1 cellular context compared by ENCODE assay signal in genomic region chr1:55277377-55278130, GRCh38.
TF ChIP-seq lines count a peak whose summit lies in the region.

No MANE protein-coding gene starts in this region.

TF ChIP-seq in K562, 482 proteins besides CTCF, POLR2A, EP300 and RAD21 (continued from another document and continues in another):
- TF ChIP-seq NRF1 (conservative IDR thresholded peaks at IDR 0.05 in 1 of 2, IDR thresholded peaks at IDR 0.05 in 1 of 2), result peak; percentile 39 to 56
- TF ChIP-seq U2AF2 (optimal IDR thresholded peaks at IDR 0.05; ENCODE audit: low read depth, low read length), result no peak
- TF ChIP-seq ETV1 (tag; conservative IDR thresholded peaks at IDR 0.05; ENCODE audit: low read depth), result no peak
- TF ChIP-seq ZNF668 (CRISPR knock-in tag; IDR thresholded peaks at IDR 0.05), result no peak
- TF ChIP-seq SREBF1 (IDR thresholded peaks at IDR 0.05; ENCODE audit: borderline replicate concordance, low read depth, low read length), result no peak
- no peak for TF ChIP-seq NR2C2 (CRISPR knock-in tag; IDR thresholded peaks at IDR 0.05)
- TF ChIP-seq NR2C2 (tag; IDR thresholded peaks at IDR 0.05), result no peak
- no peak for TF ChIP-seq ZNF354B (CRISPR knock-in tag; IDR thresholded peaks at IDR 0.05)
- TF ChIP-seq RBM22 (IDR thresholded peaks at IDR 0.05; ENCODE audit: low read depth, low read length, poor library complexity, severe bottlenecking), result no peak
- peak; percentile 64 for TF ChIP-seq ARID1B (IDR thresholded peaks at IDR 0.05)
- no peak for TF ChIP-seq ZNF324 (CRISPR knock-in tag; IDR thresholded peaks at IDR 0.05)
- TF ChIP-seq MYBL2 (IDR thresholded peaks at IDR 0.05; ENCODE audit: low read depth), result no peak
- TF ChIP-seq MYBL2 (CRISPR knock-in tag; IDR thresholded peaks at IDR 0.05; ENCODE audit: borderline replicate concordance), result no peak
- no peak for TF ChIP-seq TRIM28 (IDR thresholded peaks at IDR 0.05)
- no peak for TF ChIP-seq CHCHD3 (CRISPR knock-in tag; IDR thresholded peaks at IDR 0.05)
- no peak for TF ChIP-seq ZNF224 (CRISPR knock-in tag; IDR thresholded peaks at IDR 0.05)
- TF ChIP-seq, protein P1, sequence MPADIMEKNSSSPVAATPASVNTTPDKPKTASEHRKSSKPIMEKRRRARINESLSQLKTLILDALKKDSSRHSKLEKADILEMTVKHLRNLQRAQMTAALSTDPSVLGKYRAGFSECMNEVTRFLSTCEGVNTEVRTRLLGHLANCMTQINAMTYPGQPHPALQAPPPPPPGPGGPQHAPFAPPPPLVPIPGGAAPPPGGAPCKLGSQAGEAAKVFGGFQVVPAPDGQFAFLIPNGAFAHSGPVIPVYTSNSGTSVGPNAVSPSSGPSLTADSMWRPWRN (IDR thresholded peaks at IDR 0.05; ENCODE audit: low read depth), result no peak
- no peak for TF ChIP-seq BRF2 (IDR thresholded peaks at IDR 0.05; ENCODE audit: borderline replicate concordance, insufficient read depth, insufficient read length)
- no peak for TF ChIP-seq ZFP36 (IDR thresholded peaks at IDR 0.05; ENCODE audit: low read depth, low read length, partially characterized antibody)
- no peak for TF ChIP-seq MTA2 (IDR thresholded peaks at IDR 0.05; ENCODE audit: low read depth)
- no peak for TF ChIP-seq FOXP4 (CRISPR knock-in tag; IDR thresholded peaks at IDR 0.05; ENCODE audit: borderline replicate concordance)
- TF ChIP-seq ZNF184 (CRISPR knock-in tag; IDR thresholded peaks at IDR 0.05), result no peak
- no peak for TF ChIP-seq NFXL1 (CRISPR knock-in tag; IDR thresholded peaks at IDR 0.05)
- no peak for TF ChIP-seq AFF1 (IDR thresholded peaks at IDR 0.05; ENCODE audit: low read depth in 1 of 2, partially characterized antibody in 2 of 2)
- TF ChIP-seq SMARCC2 (IDR thresholded peaks at IDR 0.05; ENCODE audit: low read depth), result no peak
- no peak for TF ChIP-seq ZNF174 (CRISPR knock-in tag; IDR thresholded peaks at IDR 0.05)
- no peak for TF ChIP-seq ZNF830 (CRISPR knock-in tag; IDR thresholded peaks at IDR 0.05)
- TF ChIP-seq, protein P2, sequence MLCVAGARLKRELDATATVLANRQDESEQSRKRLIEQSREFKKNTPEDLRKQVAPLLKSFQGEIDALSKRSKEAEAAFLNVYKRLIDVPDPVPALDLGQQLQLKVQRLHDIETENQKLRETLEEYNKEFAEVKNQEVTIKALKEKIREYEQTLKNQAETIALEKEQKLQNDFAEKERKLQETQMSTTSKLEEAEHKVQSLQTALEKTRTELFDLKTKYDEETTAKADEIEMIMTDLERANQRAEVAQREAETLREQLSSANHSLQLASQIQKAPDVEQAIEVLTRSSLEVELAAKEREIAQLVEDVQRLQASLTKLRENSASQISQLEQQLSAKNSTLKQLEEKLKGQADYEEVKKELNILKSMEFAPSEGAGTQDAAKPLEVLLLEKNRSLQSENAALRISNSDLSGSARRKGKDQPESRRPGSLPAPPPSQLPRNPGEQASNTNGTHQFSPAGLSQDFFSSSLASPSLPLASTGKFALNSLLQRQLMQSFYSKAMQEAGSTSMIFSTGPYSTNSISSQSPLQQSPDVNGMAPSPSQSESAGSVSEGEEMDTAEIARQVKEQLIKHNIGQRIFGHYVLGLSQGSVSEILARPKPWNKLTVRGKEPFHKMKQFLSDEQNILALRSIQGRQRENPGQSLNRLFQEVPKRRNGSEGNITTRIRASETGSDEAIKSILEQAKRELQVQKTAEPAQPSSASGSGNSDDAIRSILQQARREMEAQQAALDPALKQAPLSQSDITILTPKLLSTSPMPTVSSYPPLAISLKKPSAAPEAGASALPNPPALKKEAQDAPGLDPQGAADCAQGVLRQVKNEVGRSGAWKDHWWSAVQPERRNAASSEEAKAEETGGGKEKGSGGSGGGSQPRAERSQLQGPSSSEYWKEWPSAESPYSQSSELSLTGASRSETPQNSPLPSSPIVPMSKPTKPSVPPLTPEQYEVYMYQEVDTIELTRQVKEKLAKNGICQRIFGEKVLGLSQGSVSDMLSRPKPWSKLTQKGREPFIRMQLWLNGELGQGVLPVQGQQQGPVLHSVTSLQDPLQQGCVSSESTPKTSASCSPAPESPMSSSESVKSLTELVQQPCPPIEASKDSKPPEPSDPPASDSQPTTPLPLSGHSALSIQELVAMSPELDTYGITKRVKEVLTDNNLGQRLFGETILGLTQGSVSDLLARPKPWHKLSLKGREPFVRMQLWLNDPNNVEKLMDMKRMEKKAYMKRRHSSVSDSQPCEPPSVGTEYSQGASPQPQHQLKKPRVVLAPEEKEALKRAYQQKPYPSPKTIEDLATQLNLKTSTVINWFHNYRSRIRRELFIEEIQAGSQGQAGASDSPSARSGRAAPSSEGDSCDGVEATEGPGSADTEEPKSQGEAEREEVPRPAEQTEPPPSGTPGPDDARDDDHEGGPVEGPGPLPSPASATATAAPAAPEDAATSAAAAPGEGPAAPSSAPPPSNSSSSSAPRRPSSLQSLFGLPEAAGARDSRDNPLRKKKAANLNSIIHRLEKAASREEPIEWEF (CRISPR knock-in tag; IDR thresholded peaks at IDR 0.05), result no peak
- TF ChIP-seq STAG1 (CRISPR knock-in tag; IDR thresholded peaks at IDR 0.05; ENCODE audit: borderline replicate concordance), result peak; percentile 90; the same call in 1 of the 2 replicates
- TF ChIP-seq, protein P3, sequence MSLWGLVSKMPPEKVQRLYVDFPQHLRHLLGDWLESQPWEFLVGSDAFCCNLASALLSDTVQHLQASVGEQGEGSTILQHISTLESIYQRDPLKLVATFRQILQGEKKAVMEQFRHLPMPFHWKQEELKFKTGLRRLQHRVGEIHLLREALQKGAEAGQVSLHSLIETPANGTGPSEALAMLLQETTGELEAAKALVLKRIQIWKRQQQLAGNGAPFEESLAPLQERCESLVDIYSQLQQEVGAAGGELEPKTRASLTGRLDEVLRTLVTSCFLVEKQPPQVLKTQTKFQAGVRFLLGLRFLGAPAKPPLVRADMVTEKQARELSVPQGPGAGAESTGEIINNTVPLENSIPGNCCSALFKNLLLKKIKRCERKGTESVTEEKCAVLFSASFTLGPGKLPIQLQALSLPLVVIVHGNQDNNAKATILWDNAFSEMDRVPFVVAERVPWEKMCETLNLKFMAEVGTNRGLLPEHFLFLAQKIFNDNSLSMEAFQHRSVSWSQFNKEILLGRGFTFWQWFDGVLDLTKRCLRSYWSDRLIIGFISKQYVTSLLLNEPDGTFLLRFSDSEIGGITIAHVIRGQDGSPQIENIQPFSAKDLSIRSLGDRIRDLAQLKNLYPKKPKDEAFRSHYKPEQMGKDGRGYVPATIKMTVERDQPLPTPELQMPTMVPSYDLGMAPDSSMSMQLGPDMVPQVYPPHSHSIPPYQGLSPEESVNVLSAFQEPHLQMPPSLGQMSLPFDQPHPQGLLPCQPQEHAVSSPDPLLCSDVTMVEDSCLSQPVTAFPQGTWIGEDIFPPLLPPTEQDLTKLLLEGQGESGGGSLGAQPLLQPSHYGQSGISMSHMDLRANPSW (CRISPR knock-in tag; IDR thresholded peaks at IDR 0.05), result no peak
- no peak for TF ChIP-seq BRF1 (IDR thresholded peaks at IDR 0.05; ENCODE audit: borderline replicate concordance, extremely low read depth, insufficient read length)
- no peak for TF ChIP-seq ZNF133 (CRISPR knock-in tag; IDR thresholded peaks at IDR 0.05)
- TF ChIP-seq KLF16 (IDR thresholded peaks at IDR 0.05), result 0 out of 2 replicates have a peak, but pooled peaks have one; percentile 4
- TF ChIP-seq, protein P4, sequence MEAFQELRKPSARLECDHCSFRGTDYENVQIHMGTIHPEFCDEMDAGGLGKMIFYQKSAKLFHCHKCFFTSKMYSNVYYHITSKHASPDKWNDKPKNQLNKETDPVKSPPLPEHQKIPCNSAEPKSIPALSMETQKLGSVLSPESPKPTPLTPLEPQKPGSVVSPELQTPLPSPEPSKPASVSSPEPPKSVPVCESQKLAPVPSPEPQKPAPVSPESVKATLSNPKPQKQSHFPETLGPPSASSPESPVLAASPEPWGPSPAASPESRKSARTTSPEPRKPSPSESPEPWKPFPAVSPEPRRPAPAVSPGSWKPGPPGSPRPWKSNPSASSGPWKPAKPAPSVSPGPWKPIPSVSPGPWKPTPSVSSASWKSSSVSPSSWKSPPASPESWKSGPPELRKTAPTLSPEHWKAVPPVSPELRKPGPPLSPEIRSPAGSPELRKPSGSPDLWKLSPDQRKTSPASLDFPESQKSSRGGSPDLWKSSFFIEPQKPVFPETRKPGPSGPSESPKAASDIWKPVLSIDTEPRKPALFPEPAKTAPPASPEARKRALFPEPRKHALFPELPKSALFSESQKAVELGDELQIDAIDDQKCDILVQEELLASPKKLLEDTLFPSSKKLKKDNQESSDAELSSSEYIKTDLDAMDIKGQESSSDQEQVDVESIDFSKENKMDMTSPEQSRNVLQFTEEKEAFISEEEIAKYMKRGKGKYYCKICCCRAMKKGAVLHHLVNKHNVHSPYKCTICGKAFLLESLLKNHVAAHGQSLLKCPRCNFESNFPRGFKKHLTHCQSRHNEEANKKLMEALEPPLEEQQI (IDR thresholded peaks at IDR 0.05), result no peak
- TF ChIP-seq COPS2 (conservative IDR thresholded peaks at IDR 0.05), result no peak
- TF ChIP-seq LCOR (CRISPR knock-in tag; IDR thresholded peaks at IDR 0.05), result 0 out of 2 replicates have a peak, but pooled peaks have one; percentile 63
- TF ChIP-seq MECOM (CRISPR knock-in tag; IDR thresholded peaks at IDR 0.05), result no peak
- TF ChIP-seq TCF15 (CRISPR knock-in tag; IDR thresholded peaks at IDR 0.05), result no peak
- TF ChIP-seq ASH1L (IDR thresholded peaks at IDR 0.05; ENCODE audit: borderline replicate concordance, low read depth, partially characterized antibody), result no peak
- no peak for TF ChIP-seq ZSCAN32 (CRISPR knock-in tag; IDR thresholded peaks at IDR 0.05)
- TF ChIP-seq, protein P5, sequence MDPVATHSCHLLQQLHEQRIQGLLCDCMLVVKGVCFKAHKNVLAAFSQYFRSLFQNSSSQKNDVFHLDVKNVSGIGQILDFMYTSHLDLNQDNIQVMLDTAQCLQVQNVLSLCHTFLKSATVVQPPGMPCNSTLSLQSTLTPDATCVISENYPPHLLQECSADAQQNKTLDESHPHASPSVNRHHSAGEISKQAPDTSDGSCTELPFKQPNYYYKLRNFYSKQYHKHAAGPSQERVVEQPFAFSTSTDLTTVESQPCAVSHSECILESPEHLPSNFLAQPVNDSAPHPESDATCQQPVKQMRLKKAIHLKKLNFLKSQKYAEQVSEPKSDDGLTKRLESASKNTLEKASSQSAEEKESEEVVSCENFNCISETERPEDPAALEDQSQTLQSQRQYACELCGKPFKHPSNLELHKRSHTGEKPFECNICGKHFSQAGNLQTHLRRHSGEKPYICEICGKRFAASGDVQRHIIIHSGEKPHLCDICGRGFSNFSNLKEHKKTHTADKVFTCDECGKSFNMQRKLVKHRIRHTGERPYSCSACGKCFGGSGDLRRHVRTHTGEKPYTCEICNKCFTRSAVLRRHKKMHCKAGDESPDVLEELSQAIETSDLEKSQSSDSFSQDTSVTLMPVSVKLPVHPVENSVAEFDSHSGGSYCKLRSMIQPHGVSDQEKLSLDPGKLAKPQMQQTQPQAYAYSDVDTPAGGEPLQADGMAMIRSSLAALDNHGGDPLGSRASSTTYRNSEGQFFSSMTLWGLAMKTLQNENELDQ (CRISPR knock-in tag; IDR thresholded peaks at IDR 0.05; ENCODE audit: borderline replicate concordance), result no peak
- TF ChIP-seq SMAD3 (CRISPR knock-in tag; conservative IDR thresholded peaks at IDR 0.05), result no peak
- no peak for TF ChIP-seq KDM5B (IDR thresholded peaks at IDR 0.05; ENCODE audit: insufficient replicate concordance, low read depth, low read length)
- peak; percentile 77 for TF ChIP-seq L3MBTL2 (IDR thresholded peaks at IDR 0.05)
- no peak for TF ChIP-seq BCOR (IDR thresholded peaks at IDR 0.05)
- TF ChIP-seq KLF1 (tag; IDR thresholded peaks at IDR 0.05), result no peak
